1 cellular context compared by ENCODE assay signal in the genomic region with DNA sequence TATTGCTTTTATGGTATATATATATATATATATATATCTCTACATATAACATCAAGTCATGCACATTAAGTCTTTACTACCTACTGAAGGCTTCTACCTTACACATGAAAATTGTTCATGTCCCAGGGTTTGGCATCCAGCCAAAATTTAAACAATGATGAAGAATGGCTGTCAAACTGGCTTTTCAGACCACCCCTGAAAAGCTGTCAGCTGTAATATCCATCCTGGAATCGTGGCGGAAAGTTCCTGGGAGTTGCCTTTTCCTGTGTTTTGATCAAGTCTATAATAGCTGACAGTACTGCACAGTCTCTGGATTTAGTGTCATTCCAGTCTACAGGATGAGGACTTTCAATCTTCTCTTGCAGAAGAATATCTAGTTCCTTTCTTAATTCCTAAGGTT.
TF ChIP-seq lines count a peak whose summit lies in the region.

No MANE protein-coding gene starts in this region.

TF ChIP-seq in IMR-90, 13 proteins besides CTCF, POLR2A, EP300 and RAD21 (continued from another document):
- TF ChIP-seq RCOR1 (IDR thresholded peaks at IDR 0.05; ENCODE audit: insufficient replicate concordance, low read length), result no peak
- TF ChIP-seq, protein P1, sequence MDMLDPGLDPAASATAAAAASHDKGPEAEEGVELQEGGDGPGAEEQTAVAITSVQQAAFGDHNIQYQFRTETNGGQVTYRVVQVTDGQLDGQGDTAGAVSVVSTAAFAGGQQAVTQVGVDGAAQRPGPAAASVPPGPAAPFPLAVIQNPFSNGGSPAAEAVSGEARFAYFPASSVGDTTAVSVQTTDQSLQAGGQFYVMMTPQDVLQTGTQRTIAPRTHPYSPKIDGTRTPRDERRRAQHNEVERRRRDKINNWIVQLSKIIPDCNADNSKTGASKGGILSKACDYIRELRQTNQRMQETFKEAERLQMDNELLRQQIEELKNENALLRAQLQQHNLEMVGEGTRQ (IDR thresholded peaks at IDR 0.05; ENCODE audit: low read depth, low read length), result no peak
- TF ChIP-seq RFX5 (IDR thresholded peaks at IDR 0.05; ENCODE audit: low read depth, low read length), result no peak
- TF ChIP-seq MXI1 (IDR thresholded peaks at IDR 0.05; ENCODE audit: borderline replicate concordance, low read depth, low read length), result no peak
- no peak for TF ChIP-seq CEBPB (IDR thresholded peaks at IDR 0.05; ENCODE audit: low read depth, low read length)
- TF ChIP-seq, protein P2, sequence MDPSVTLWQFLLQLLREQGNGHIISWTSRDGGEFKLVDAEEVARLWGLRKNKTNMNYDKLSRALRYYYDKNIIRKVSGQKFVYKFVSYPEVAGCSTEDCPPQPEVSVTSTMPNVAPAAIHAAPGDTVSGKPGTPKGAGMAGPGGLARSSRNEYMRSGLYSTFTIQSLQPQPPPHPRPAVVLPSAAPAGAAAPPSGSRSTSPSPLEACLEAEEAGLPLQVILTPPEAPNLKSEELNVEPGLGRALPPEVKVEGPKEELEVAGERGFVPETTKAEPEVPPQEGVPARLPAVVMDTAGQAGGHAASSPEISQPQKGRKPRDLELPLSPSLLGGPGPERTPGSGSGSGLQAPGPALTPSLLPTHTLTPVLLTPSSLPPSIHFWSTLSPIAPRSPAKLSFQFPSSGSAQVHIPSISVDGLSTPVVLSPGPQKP (IDR thresholded peaks at IDR 0.05; ENCODE audit: borderline replicate concordance, low read depth, low read length), result no peak
- TF ChIP-seq MAZ (IDR thresholded peaks at IDR 0.05; ENCODE audit: borderline replicate concordance, low read depth, low read length), result no peak
